In genomic region chr19:4124638-4125037, GRCh38 we compare ENCODE assay signal across 1 cellular context.
TF ChIP-seq lines count a peak whose summit lies in the region.

No MANE protein-coding gene starts in this region.

TF ChIP-seq in IMR-90, 13 proteins besides CTCF, POLR2A, EP300 and RAD21:
- TF ChIP-seq FOS (IDR thresholded peaks at IDR 0.05; ENCODE audit: low read depth, low read length) (no peak), CEBPB (IDR thresholded peaks at IDR 0.05; ENCODE audit: low read depth, low read length) (no peak), SMC3 (IDR thresholded peaks at IDR 0.05; ENCODE audit: low read depth, low read length) (no peak), RCOR1 (IDR thresholded peaks at IDR 0.05; ENCODE audit: insufficient replicate concordance, low read length) (no peak), NFE2L2 (IDR thresholded peaks at IDR 0.05; ENCODE audit: low read depth, low read length) (no peak), BHLHE40 (IDR thresholded peaks at IDR 0.05; ENCODE audit: low read depth, low read length) (no peak), MAZ (IDR thresholded peaks at IDR 0.05; ENCODE audit: borderline replicate concordance, low read depth, low read length) (no peak)
